ENCODE assay signal across 8 cellular contexts in the genomic region with DNA sequence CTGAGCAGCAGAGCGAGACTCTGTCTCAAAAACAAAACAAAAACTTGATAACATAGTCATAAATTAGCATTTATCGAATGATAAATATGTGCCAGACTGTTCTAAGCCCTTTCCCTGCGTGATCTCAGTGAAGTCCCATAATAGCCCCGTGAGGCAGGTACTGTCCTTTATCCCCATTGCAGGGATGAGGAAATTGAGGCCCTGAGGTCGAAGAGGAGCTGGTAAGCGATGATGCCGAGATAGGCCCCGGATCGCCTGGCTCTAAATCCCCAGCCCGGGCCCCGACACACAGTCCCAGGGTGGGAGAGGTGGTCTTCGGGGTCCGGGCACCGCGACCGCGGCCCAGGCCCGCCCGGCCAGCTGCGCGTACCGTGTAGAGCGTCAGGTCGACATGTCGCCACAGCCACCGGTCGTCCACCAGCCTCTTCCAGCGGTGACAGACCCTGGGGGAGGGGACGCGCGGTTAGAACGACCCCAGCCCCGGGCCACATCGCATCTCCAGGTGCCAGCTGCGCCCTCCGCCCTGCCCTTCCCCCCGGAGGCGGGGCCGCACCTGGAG. TPM values are rescaled to one million over a fixed set of nuclear protein-coding genes. Genes with fewer than 3 reads are reported as not detected.
A peak's percentile ranks its signal among the peaks of the same experiment; 100 is the strongest.
DNase-seq lines count a peak whose midpoint lies in the region; ATAC-seq and TF ChIP-seq lines count a peak whose summit lies in the region.

No MANE protein-coding gene starts in this region.

- in situ Hi-C loops in HAP-1 (cut with MboI; ENCODE audit: low sequenced_read_pairs) = no loop called here

- H3K4me1 ChIP-seq in HAP-1 (peaks cover 12% of the 10 kb centered on the region; the same call in 1 of the 2 replicates), gastroesophageal sphincter (peaks cover 0 to 41% (median 15%) of the 10 kb centered on the region in 3 donors), skeletal muscle tissue (ENCODE audit: control insufficient read depth in 3 of 3, insufficient read depth in 3 of 3, low read length in 3 of 3) (peaks cover 13 to 21% (median 15%) of the 10 kb centered on the region in 3 donors)

- ATAC-seq in gastroesophageal sphincter = no peak
- no peak for ATAC-seq in GM19035 (IDR thresholded peaks at IDR 0.05; ENCODE audit: unreplicated experiment)

- peak overlapping the region; percentile 93 for H3K27ac ChIP-seq in WERI-Rb-1
- H3K27ac ChIP-seq in gastroesophageal sphincter = peak overlapping the region; percentile 82 to 98 (median 94)
- H3K27ac ChIP-seq in skeletal muscle tissue (ENCODE audit: low read depth, low read length) = peak overlapping the region; percentile 95

- no peaks in the 10 kb centered on the region for H3K27me3 ChIP-seq in HAP-1 (ENCODE audit: low read depth)
- no peaks in the 10 kb centered on the region for H3K27me3 ChIP-seq in WERI-Rb-1 (ENCODE audit: insufficient read depth, low read depth, severe bottlenecking)
- H3K27me3 ChIP-seq in gastroesophageal sphincter = no peaks in the 10 kb centered on the region
- no peaks in the 10 kb centered on the region for H3K27me3 ChIP-seq in skeletal muscle tissue (ENCODE audit: control insufficient read depth in 3 of 3, insufficient read depth in 3 of 3, low read length in 3 of 3)

- H3K4me3 ChIP-seq in HAP-1 = peak overlapping the region; percentile 92
- peak overlapping the region; percentile 91 for H3K4me3 ChIP-seq in WERI-Rb-1 (ENCODE audit: low read depth, low read length)
- peak overlapping the region; percentile 69 to 76 for H3K4me3 ChIP-seq in gastroesophageal sphincter
- H3K4me3 ChIP-seq in skeletal muscle tissue (ENCODE audit: low read length in 3 of 3) = peak overlapping the region; percentile 79 to 95 (median 81)

- H3K9ac ChIP-seq in skeletal muscle tissue (ENCODE audit: low read depth in 1 of 3, low read length in 3 of 3) = peak overlapping the region; percentile 97

- TF ChIP-seq EP300 in gastroesophageal sphincter (IDR thresholded peaks at IDR 0.05) = no peak

- WGBS in gastroesophageal sphincter (ENCODE audit: low coverage in 1 of 2), 2 donors = 78% methylated on average over 1 of the region's 39 CpGs; no CpG with 5 or more reads in 1 of the 2 donors

- TF ChIP-seq CTCF in WERI-Rb-1 (IDR thresholded peaks at IDR 0.05; ENCODE audit: low read depth, low read length) (no peak), gastroesophageal sphincter (IDR thresholded peaks at IDR 0.05) (no peak)

- TF ChIP-seq POLR2A in gastroesophageal sphincter (IDR thresholded peaks at IDR 0.05) = no peak

- H3K9me3 ChIP-seq in HAP-1 (peaks cover 7% of the 10 kb centered on the region), WERI-Rb-1 (ENCODE audit: severe bottlenecking) (no peaks in the 10 kb centered on the region), gastroesophageal sphincter (no peaks in the 10 kb centered on the region), skeletal muscle tissue (ENCODE audit: control insufficient read depth in 3 of 3, low read length in 3 of 3) (no peaks in the 10 kb centered on the region)

- H3K36me3 ChIP-seq in HAP-1 (replicated peaks) (peaks cover 3% of the 10 kb centered on the region), WERI-Rb-1 (peaks cover 34% of the 10 kb centered on the region), gastroesophageal sphincter (peaks cover 0 to 21% of the 10 kb centered on the region in 2 donors), skeletal muscle tissue (ENCODE audit: control insufficient read depth in 3 of 3, insufficient read depth in 3 of 3, low read length in 3 of 3) (peaks cover 0 to 3% (median 0%) of the 10 kb centered on the region in 3 donors)

- DNase-seq in HAP-1 (ENCODE audit: low spot score in 2 of 2) (no peak), WERI-Rb-1 (no peak), NCI-H446 treated with DMSO at 0.1 percent for 48 hours (lab: John Stamatoyannopoulos, UW) (no peak), SIG-M5 treated with dmso at 0.1 percent for 504 hours (lab: John Stamatoyannopoulos, UW; ENCODE audit: unreplicated experiment) (no peak), NAMALWA (ENCODE audit: low spot score) (no peak)

RNA-seq across cellular contexts. Expression of a gene that starts 0.6 kb away (rescaled TPM):
- total RNA-seq in gastroesophageal sphincter (10 to 100 TPM; 17.2 to 27.1 (median 24.0) TPM), skeletal muscle tissue (10.4 TPM)

RNA-seq across cellular contexts. Expression of a gene that starts 9.5 kb away (rescaled TPM):
- total RNA-seq in gastroesophageal sphincter = 100 to 1,000 TPM; 420 to 701 (median 653) TPM
- total RNA-seq in skeletal muscle tissue = 133 TPM

RNA-seq across cellular contexts. Expression of a gene that starts 16.9 kb away (rescaled TPM):
- total RNA-seq in gastroesophageal sphincter (100 to 1,000 TPM; 137 to 160 (median 153) TPM), skeletal muscle tissue (58.5 TPM)

RNA-seq across cellular contexts. Expression of a gene that starts 49.7 kb away (rescaled TPM):
- 10 to 100 TPM; 10.5 to 36.1 (median 20.4) TPM for total RNA-seq in gastroesophageal sphincter
- 15.1 TPM for total RNA-seq in skeletal muscle tissue
